ENCODE assay signal across 17 cellular contexts in the genomic region with DNA sequence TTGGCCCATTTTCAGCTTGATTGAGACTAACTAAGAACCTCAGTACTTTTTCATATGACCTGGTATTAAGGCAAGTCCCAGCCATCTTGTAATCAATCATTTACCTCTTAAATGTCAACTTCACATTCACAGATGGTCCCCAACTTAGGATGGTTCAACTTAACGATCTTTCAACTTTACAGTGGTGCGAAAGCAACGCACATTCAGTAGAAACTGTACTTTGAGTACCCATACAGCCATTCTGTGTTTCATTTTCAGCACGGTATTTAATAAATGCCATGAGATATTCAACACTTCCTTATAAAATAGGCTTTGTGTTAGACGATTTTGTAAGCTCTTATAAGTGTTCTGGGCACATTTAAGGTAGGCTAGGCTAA. TPM values are rescaled to one million over a fixed set of nuclear protein-coding genes. Genes with fewer than 3 reads are reported as not detected.
DNase-seq lines count a peak whose midpoint lies in the region; ATAC-seq and TF ChIP-seq lines count a peak whose summit lies in the region.
"Had no signal": no experiment of that assay in that cellular context is flagged by ENCODE, and none has a peak within 500 bp of the region (broad histone marks: within the 10 kb centered on the region; RNA-seq: fewer than 3 reads in every experiment).

No MANE protein-coding gene starts in this region.

- peaks cover 4% of the 10 kb centered on the region for H3K4me1 Mint-ChIP-seq in activated CD8-positive, alpha-beta memory T cell treated with anti-CD3 and anti-CD28 coated beads, Interleukin-2, amount 10 ng/mL, durations not matched to agents 7 days and 5 days
- H3K4me1 Mint-ChIP-seq in brain, result peaks cover 26% of the 10 kb centered on the region

- TF ChIP-seq CTCF in brain (conservative IDR thresholded peaks at IDR 0.05), result no peak

- peaks cover 7 to 33% (median 20%) of the 10 kb centered on the region in 5 donors for H3K4me1 ChIP-seq in subcutaneous abdominal adipose tissue (ENCODE audit: control insufficient read depth in 5 of 5, insufficient read depth in 5 of 5, low read length in 5 of 5)

- no peaks in the 10 kb centered on the region for H3K27me3 ChIP-seq in subcutaneous abdominal adipose tissue (ENCODE audit: control insufficient read depth in 5 of 5, insufficient read depth in 4 of 5, low read length in 5 of 5)
- H3K27me3 ChIP-seq: BLaER1 had no signal

- no peaks in the 10 kb centered on the region for H3K9me3 ChIP-seq in subcutaneous abdominal adipose tissue (ENCODE audit: control insufficient read depth in 5 of 5, low read length in 5 of 5)
- H3K9me3 ChIP-seq: BLaER1 had no signal

- no peaks in the 10 kb centered on the region for H3K9me3 Mint-ChIP-seq in activated CD8-positive, alpha-beta memory T cell treated with anti-CD3 and anti-CD28 coated beads, Interleukin-2, amount 10 ng/mL, durations not matched to agents 7 days and 5 days (ENCODE audit: low read depth)
- H3K9me3 Mint-ChIP-seq in brain, result no peaks in the 10 kb centered on the region
- H3K9me3 Mint-ChIP-seq: CD8-positive, alpha-beta T cell had no signal

- no peak for ATAC-seq in activated CD8-positive, alpha-beta memory T cell treated with anti-CD3 and anti-CD28 coated beads, Interleukin-2, amount 10 ng/mL, durations not matched to agents 7 days and 5 days
- ATAC-seq in HG02852 (IDR thresholded peaks at IDR 0.05; ENCODE audit: unreplicated experiment) (no peak), HG03354 (IDR thresholded peaks at IDR 0.05; ENCODE audit: poor library complexity, severe bottlenecking, unreplicated experiment) (no peak)
- ATAC-seq: CD8-positive, alpha-beta T cell; HCT116 had no signal

- peak; percentile 33 for DNase-seq in activated CD8-positive, alpha-beta memory T cell treated with anti-CD3 and anti-CD28 coated beads, Interleukin-2, amount 10 ng/mL, durations not matched to agents 7 days and 5 days
- no peak for DNase-seq in activated CD8-positive, alpha-beta memory T cell treated with anti-CD3 and anti-CD28 coated beads for 24 hours
- no peak for DNase-seq in glomerular visceral epithelial cell (ENCODE audit: extremely low spot score)
- DNase-seq: 8988T, Calu3, DMS79 treated with DMSO at 0.1 percent for 48 hours, GF-D8, GOT3, H7 had no signal

- no peak overlapping the region for H3K4me3 ChIP-seq in subcutaneous abdominal adipose tissue (ENCODE audit: low read depth in 1 of 5, low read length in 5 of 5)
- H3K4me3 ChIP-seq: BLaER1 had no signal

- H3K36me3 ChIP-seq in subcutaneous abdominal adipose tissue (ENCODE audit: control insufficient read depth in 5 of 5, insufficient read depth in 5 of 5, low read length in 5 of 5), result no peaks in the 10 kb centered on the region
- H3K36me3 ChIP-seq: BLaER1 had no signal

- no peak overlapping the region for H3K9ac ChIP-seq in subcutaneous abdominal adipose tissue (ENCODE audit: low read length in 5 of 5)
- H3K9ac ChIP-seq: BLaER1 had no signal

- H3K27me3 Mint-ChIP-seq in activated CD8-positive, alpha-beta memory T cell treated with anti-CD3 and anti-CD28 coated beads, Interleukin-2, amount 10 ng/mL, durations not matched to agents 7 days and 5 days, result no peaks in the 10 kb centered on the region
- H3K27me3 Mint-ChIP-seq in brain, result no peaks in the 10 kb centered on the region

- H3K36me3 Mint-ChIP-seq in activated CD8-positive, alpha-beta memory T cell treated with anti-CD3 and anti-CD28 coated beads, Interleukin-2, amount 10 ng/mL, durations not matched to agents 7 days and 5 days, result no peaks in the 10 kb centered on the region
- peaks cover 24% of the 10 kb centered on the region for H3K36me3 Mint-ChIP-seq in brain

- peak overlapping the region; percentile 41 for H3K27ac ChIP-seq in subcutaneous abdominal adipose tissue (ENCODE audit: low read depth, low read length)
- H3K27ac ChIP-seq: BLaER1, HL-60 had no signal

- CTCF ChIA-PET in activated CD8-positive, alpha-beta memory T cell treated with anti-CD3 and anti-CD28 coated beads, Interleukin-2, amount 10 ng/mL, durations not matched to agents 7 days and 5 days (lab: Charles Lee), result interaction anchor here (0.9 to 1.1 kb wide), 2 partner anchors 8 to 228 kb away, joined by 3 to 4 read pairs; no protein-coding TSS in a partner anchor

- no peak overlapping the region for H3K4me3 Mint-ChIP-seq in activated CD8-positive, alpha-beta memory T cell treated with anti-CD3 and anti-CD28 coated beads, Interleukin-2, amount 10 ng/mL, durations not matched to agents 7 days and 5 days
- H3K4me3 Mint-ChIP-seq in brain, result no peak overlapping the region
- H3K4me3 Mint-ChIP-seq: CD8-positive, alpha-beta T cell had no signal

- H3K27ac Mint-ChIP-seq in activated CD8-positive, alpha-beta memory T cell treated with anti-CD3 and anti-CD28 coated beads, Interleukin-2, amount 10 ng/mL, durations not matched to agents 7 days and 5 days, result no peak overlapping the region
- peak overlapping the region in 4 of 5 experiments; percentile 73 to 96 (median 86) for H3K27ac Mint-ChIP-seq in brain
- H3K27ac Mint-ChIP-seq: CD8-positive, alpha-beta T cell had no signal

RNA-seq across cellular contexts. Expression of a gene that starts 47.1 kb away (rescaled TPM):
- not detected for total RNA-seq in activated CD8-positive, alpha-beta memory T cell treated with anti-CD3 and anti-CD28 coated beads, Interleukin-2, amount 10 ng/mL, durations not matched to agents 7 days and 5 days
- polyA plus RNA-seq in brain (ENCODE audit: insufficient read depth, low read depth, low replicate concordance), result 14.9 TPM
- total RNA-seq: Calu3; CD8-positive, alpha-beta T cell had no signal
